In the genomic region with DNA sequence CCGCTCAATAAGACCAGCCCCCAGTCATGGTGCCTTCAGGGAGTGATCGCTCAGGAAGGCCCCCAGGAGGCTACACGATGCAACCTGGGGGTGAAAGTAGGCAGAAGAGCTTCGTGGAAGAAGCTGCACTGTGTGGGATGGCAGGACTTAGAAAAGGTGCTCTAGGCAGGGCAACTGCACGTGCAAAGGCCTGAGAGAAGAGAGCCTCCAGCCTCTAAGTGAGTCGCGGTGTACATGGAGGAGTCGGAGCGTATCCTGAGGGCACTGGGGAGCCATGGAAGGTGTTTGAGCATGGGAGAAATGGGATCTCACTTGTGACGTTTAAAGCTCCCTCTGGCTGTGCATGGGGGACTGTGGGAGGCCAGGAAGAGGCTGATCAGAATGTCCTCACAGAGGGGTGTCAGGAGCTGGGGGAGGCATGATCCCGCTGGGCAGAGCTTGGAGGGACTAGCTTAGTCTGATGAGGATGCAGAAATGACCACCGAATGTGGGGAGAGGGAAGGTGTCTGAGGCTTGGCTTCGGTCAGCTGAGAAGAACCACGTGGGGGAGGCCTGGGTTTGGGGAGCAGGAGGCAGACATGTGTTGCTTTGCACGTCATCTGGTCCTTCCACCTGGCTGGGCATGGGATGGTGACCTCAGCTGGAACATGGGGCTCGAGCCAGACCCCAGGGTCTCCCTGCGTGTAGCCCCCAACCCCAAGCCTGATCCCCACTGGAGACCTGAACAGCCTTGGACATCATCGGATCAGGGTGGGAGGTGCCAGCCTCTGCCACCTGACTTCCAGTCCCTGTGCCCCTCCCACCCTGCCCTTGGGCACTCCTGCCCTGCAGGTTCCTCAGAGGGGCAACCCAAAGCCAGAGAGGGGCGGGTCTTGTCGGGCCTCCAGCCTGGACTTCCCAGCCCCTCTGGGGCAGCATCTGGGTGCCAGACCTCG, we compare ENCODE assay signal across 15 cellular contexts. TPM values are rescaled to one million over a fixed set of nuclear protein-coding genes. Genes with fewer than 3 reads are reported as not detected.
A peak's percentile ranks its signal among the peaks of the same experiment; 100 is the strongest.
DNase-seq lines count a peak whose midpoint lies in the region; ATAC-seq, FAIRE-seq and TF ChIP-seq lines count a peak whose summit lies in the region.
"Had no signal": no experiment of that assay in that cellular context is flagged by ENCODE, and none has a peak within 500 bp of the region (broad histone marks: within the 10 kb centered on the region; RNA-seq: fewer than 3 reads in every experiment).

No MANE protein-coding gene starts in this region.

- CTCF ChIA-PET in HepG2 (lab: Yijun Ruan, JAX; ENCODE audit: low intra/inter-chr PET ratio, low total read pairs) = no interaction called here

- H3K79me2 ChIP-seq in HepG2 (ENCODE audit: insufficient read depth, low read length) = no peaks in the 10 kb centered on the region

- TF ChIP-seq EP300 in HepG2 (IDR thresholded peaks at IDR 0.05; ENCODE audit: low read depth in 2 of 2, low read length in 2 of 2) = no peak
- no peak for TF ChIP-seq EP300 in HepG2 (CRISPR knock-in tag; IDR thresholded peaks at IDR 0.05; ENCODE audit: borderline replicate concordance)

- TF ChIP-seq POLR2A in HepG2 (IDR thresholded peaks at IDR 0.05; ENCODE audit: insufficient read depth in 1 of 2, low read depth in 2 of 2, low read length in 2 of 2) (no peak), right lobe of liver (IDR thresholded peaks at IDR 0.05) (no peak)

- H3K9me3 ChIP-seq in HepG2 (ENCODE audit: low read length) (no peaks in the 10 kb centered on the region), right lobe of liver (no peaks in the 10 kb centered on the region)
- H3K9me3 ChIP-seq: body of pancreas, upper lobe of right lung had no signal

- H3K4me3 ChIP-seq in HepG2 (replicated peaks in 1 of 3; ENCODE audit: insufficient read depth in 1 of 3, low read depth in 2 of 3, low read length in 3 of 3) (no peak overlapping the region), right lobe of liver (no peak overlapping the region), bronchial epithelial cell (ENCODE audit: low read depth, low read length) (no peak overlapping the region)
- H3K4me3 ChIP-seq: body of pancreas, upper lobe of right lung had no signal

- no peak overlapping the region for H3K4me2 ChIP-seq in HepG2 (ENCODE audit: low read depth, low read length)

- intact Hi-C loops in HepG2 (cut with micrococcal nuclease; ENCODE audit: unreplicated experiment) = no loop called here
- intact Hi-C loops in right lobe of liver (cut with DNase I) = loop anchor here in 1 of 2 donors (10.0 kb wide), 1 partner anchor 64 kb away; a partner anchor contains a TSS

- POLR2A ChIA-PET in HepG2 (lab: Yijun Ruan, JAX) = no interaction called here

- 48% methylated on average over 15 of the region's 21 CpGs for WGBS in HepG2 (ENCODE audit: low lambda C conversion rate)
- 54% methylated on average over 16 of the region's 21 CpGs for WGBS in right lobe of liver (ENCODE audit: insufficient coverage, low coverage, low lambda C conversion rate, missing lambda C conversion rate)

- no peak for TF ChIP-seq RAD21 in HepG2 (CRISPR knock-in tag; IDR thresholded peaks at IDR 0.05)

- TF ChIP-seq CTCF in HepG2 (CRISPR knock-in tag; IDR thresholded peaks at IDR 0.05) (no peak), right lobe of liver (IDR thresholded peaks at IDR 0.05) (no peak), bronchial epithelial cell (IDR thresholded peaks at IDR 0.05; ENCODE audit: insufficient read depth, low read length, severe bottlenecking) (no peak)

- no peaks in the 10 kb centered on the region for H3K36me3 ChIP-seq in HepG2 (replicated peaks in 1 of 2; ENCODE audit: control insufficient read depth in 1 of 2, insufficient read depth in 2 of 2, low read length in 2 of 2)
- no peaks in the 10 kb centered on the region for H3K36me3 ChIP-seq in right lobe of liver
- H3K36me3 ChIP-seq in bronchial epithelial cell (ENCODE audit: control insufficient read depth, insufficient read depth, low read length) = no peaks in the 10 kb centered on the region
- H3K36me3 ChIP-seq: upper lobe of right lung had no signal

- DNase-seq in HepG2 (ENCODE audit: low spot score) (no peak), right lobe of liver (no peak), bronchial epithelial cell (ENCODE audit: low read depth) (no peak), midbrain (lab: John Stamatoyannopoulos, UW) (peak; percentile 51), NOMO-1 treated with dmso at 0.1 percent for 144 hours (lab: John Stamatoyannopoulos, UW; ENCODE audit: unreplicated experiment) (no peak), NCI-H82 treated with DMSO at 0.1 percent for 48 hours (lab: John Stamatoyannopoulos, UW; ENCODE audit: unreplicated experiment) (no peak)
- DNase-seq: activated CD8-positive, alpha-beta T cell treated with anti-CD3 and anti-CD28 coated beads, Interleukin-2, amount 10 ng/mL, durations not matched to agents 7 days and 5 days; body of pancreas; effector CD8-positive, alpha-beta T cell; foreskin keratinocyte; immature natural killer cell; upper lobe of right lung had no signal

- H3K27ac ChIP-seq in HepG2 (ENCODE audit: extremely low read length, insufficient read depth, low read length) = no peak overlapping the region
- no peak overlapping the region for H3K27ac ChIP-seq in right lobe of liver
- H3K27ac ChIP-seq: body of pancreas, foreskin keratinocyte, upper lobe of right lung had no signal

- FAIRE-seq in HepG2 (lab: Jason Lieb, UNC) = no peak
- FAIRE-seq in bronchial epithelial cell (lab: Jason Lieb, UNC) = peak; percentile 95
- FAIRE-seq: TTC549 had no signal

- H3K9ac ChIP-seq in HepG2 (ENCODE audit: insufficient read depth, low read depth, low read length) = no peak overlapping the region

- no TSS peak for BruUV-seq in HepG2 (replicated peaks; lab: Mats Ljungman, UMichigan)

- H3K4me1 ChIP-seq in HepG2 (ENCODE audit: insufficient read depth, low read length) (peaks cover 40% of the 10 kb centered on the region), right lobe of liver (peaks cover 0 to 8% (median 0%) of the 10 kb centered on the region in 4 donors)
- H3K4me1 ChIP-seq: foreskin keratinocyte had no signal

- ATAC-seq in HepG2 (no peak), right lobe of liver (no peak), HG03432 (IDR thresholded peaks at IDR 0.05; ENCODE audit: unreplicated experiment) (no peak), HG03469 (IDR thresholded peaks at IDR 0.05; ENCODE audit: unreplicated experiment) (no peak)
- ATAC-seq: body of pancreas, foreskin keratinocyte, upper lobe of right lung had no signal

- H4K20me1 ChIP-seq in HepG2 (ENCODE audit: insufficient read depth, low read length) = peaks cover 13% of the 10 kb centered on the region; the same call in 1 of the 2 replicates

- H3K27me3 ChIP-seq in HepG2 (ENCODE audit: control insufficient read depth in 1 of 2, insufficient read depth in 2 of 2, low read length in 2 of 2) (peaks cover 16 to 75% of the 10 kb centered on the region in 2 experiments), right lobe of liver (peaks cover 13 to 34% of the 10 kb centered on the region in 2 donors), bronchial epithelial cell (ENCODE audit: control insufficient read depth, insufficient read depth, low read length) (peaks cover 57% of the 10 kb centered on the region)

- no peak overlapping the region for H2AFZ ChIP-seq in HepG2 (ENCODE audit: low read length)

- in situ Hi-C loops in HepG2 (cut with HindIII; ENCODE audit: extremely low pct_ligation_motif_present, low pct_unique_long_range_greater_than_20kb) = no loop called here

RNA-seq across cellular contexts. Expression of a gene that starts 1.1 kb away (rescaled TPM):
- 0.22 TPM in 1 of 2 replicates, not detected in the other for total RNA-seq in HepG2 (2016; rRNA removed; fragmentation: Illumina TruSeq; extraction: Trizol)
- total RNA-seq in HepG2 (2016; cell fraction: cytosol; rRNA removed; fragmentation: Illumina TruSeq; extraction: Trizol; ENCODE audit: low read depth) = under 0.01 TPM in 1 of 2 replicates, not detected in the other
- total RNA-seq in HepG2 (2016; cell fraction: insoluble cytoplasmic fraction; rRNA removed; fragmentation: Illumina TruSeq; extraction: Trizol) = 0.02 and 0.27 TPM in 2 replicates
- total RNA-seq in HepG2 (2016; cell fraction: membrane; rRNA removed; fragmentation: Illumina TruSeq; extraction: Trizol) = 0.24 TPM in 1 of 2 replicates, not detected in the other
- 0.25 and 0.28 TPM in 2 replicates for total RNA-seq in HepG2 (2016; cell fraction: nucleus; rRNA removed; fragmentation: Illumina TruSeq; extraction: Trizol)
- 0.08 and 0.16 TPM in 2 replicates for polyA plus RNA-seq in HepG2 (2011; rRNA removed)
- 0.04 and 0.07 TPM in 2 replicates for polyA plus RNA-seq in HepG2 (2011; cell fraction: cytosol; rRNA removed)
- 0.37 and 0.61 TPM in 2 replicates for polyA plus RNA-seq in HepG2 (2011; cell fraction: nucleus; rRNA removed)
- polyA plus RNA-seq in HepG2 (2012) = 0.11 and 0.28 TPM in 2 replicates
- not detected in 2 replicates for polyA plus RNA-seq in HepG2 (2016; cell fraction: cytosol; fragmentation: Illumina TruSeq; extraction: Trizol; ENCODE audit: low read depth)
- polyA plus RNA-seq in HepG2 (2016; cell fraction: insoluble cytoplasmic fraction; fragmentation: Illumina TruSeq; extraction: Trizol; ENCODE audit: low read depth) = not detected in 2 replicates
- not detected in 2 replicates for polyA plus RNA-seq in HepG2 (2016; cell fraction: membrane; fragmentation: Illumina TruSeq; extraction: Trizol; ENCODE audit: low read depth)
- 0.18 and 0.40 TPM in 2 replicates for polyA plus RNA-seq in HepG2 (2016; cell fraction: nucleus; fragmentation: Illumina TruSeq; extraction: Trizol; ENCODE audit: insufficient read depth, low read depth)
- polyA minus RNA-seq in HepG2 (2011; rRNA and poly(A)+ RNA removed; ENCODE audit: low replicate concordance) = 0.40 and 0.77 TPM in 2 replicates
- 0.35 and 0.49 TPM in 2 replicates for polyA minus RNA-seq in HepG2 (2011; cell fraction: cytosol; rRNA and poly(A)+ RNA removed)
- 0.52 and 0.75 TPM in 2 replicates for polyA minus RNA-seq in HepG2 (2011; cell fraction: nucleus; rRNA and poly(A)+ RNA removed)
- under 1 TPM in 3 of 6 experiments, not detected in 3; 0.06 to 0.13 (median 0.06) TPM for total RNA-seq in right lobe of liver
- under 0.01 TPM in 2 replicates for total RNA-seq in bronchial epithelial cell
- total RNA-seq: activated CD8-positive, alpha-beta T cell treated with anti-CD3 and anti-CD28 coated beads, Interleukin-2, amount 10 ng/mL, durations not matched to agents 7 days and 5 days had no signal

RNA-seq across cellular contexts. Expression of a gene that starts 12.8 kb away (rescaled TPM):
- 695 and 780 TPM in 2 replicates for total RNA-seq in HepG2 (2016; rRNA removed; fragmentation: Illumina TruSeq; extraction: Trizol)
- total RNA-seq in HepG2 (2016; cell fraction: cytosol; rRNA removed; fragmentation: Illumina TruSeq; extraction: Trizol; ENCODE audit: low read depth) = 693 and 734 TPM in 2 replicates
- total RNA-seq in HepG2 (2016; cell fraction: insoluble cytoplasmic fraction; rRNA removed; fragmentation: Illumina TruSeq; extraction: Trizol) = 654 and 886 TPM in 2 replicates
- total RNA-seq in HepG2 (2016; cell fraction: membrane; rRNA removed; fragmentation: Illumina TruSeq; extraction: Trizol) = 967 and 1,125 TPM in 2 replicates
- 240 and 299 TPM in 2 replicates for total RNA-seq in HepG2 (2016; cell fraction: nucleus; rRNA removed; fragmentation: Illumina TruSeq; extraction: Trizol)
- polyA plus RNA-seq in HepG2 (2011; rRNA removed) = 1,411 and 1,504 TPM in 2 replicates
- polyA plus RNA-seq in HepG2 (2011; cell fraction: cytosol; rRNA removed) = 2,214 and 3,196 TPM in 2 replicates
- 923 and 1,023 TPM in 2 replicates for polyA plus RNA-seq in HepG2 (2011; cell fraction: nucleus; rRNA removed)
- polyA plus RNA-seq in HepG2 (2012) = 1,504 and 2,202 TPM in 2 replicates
- 1,868 and 2,054 TPM in 2 replicates for polyA plus RNA-seq in HepG2 (2016; cell fraction: cytosol; fragmentation: Illumina TruSeq; extraction: Trizol; ENCODE audit: low read depth)
- 1,628 and 1,692 TPM in 2 replicates for polyA plus RNA-seq in HepG2 (2016; cell fraction: insoluble cytoplasmic fraction; fragmentation: Illumina TruSeq; extraction: Trizol; ENCODE audit: low read depth)
- polyA plus RNA-seq in HepG2 (2016; cell fraction: membrane; fragmentation: Illumina TruSeq; extraction: Trizol; ENCODE audit: low read depth) = 2,328 and 2,419 TPM in 2 replicates
- 895 and 898 TPM in 2 replicates for polyA plus RNA-seq in HepG2 (2016; cell fraction: nucleus; fragmentation: Illumina TruSeq; extraction: Trizol; ENCODE audit: insufficient read depth, low read depth)
- 538 and 916 TPM in 2 replicates for polyA minus RNA-seq in HepG2 (2011; rRNA and poly(A)+ RNA removed; ENCODE audit: low replicate concordance)
- polyA minus RNA-seq in HepG2 (2011; cell fraction: cytosol; rRNA and poly(A)+ RNA removed) = 647 and 682 TPM in 2 replicates
- 109 and 140 TPM in 2 replicates for polyA minus RNA-seq in HepG2 (2011; cell fraction: nucleus; rRNA and poly(A)+ RNA removed)
- total RNA-seq in right lobe of liver = 1,000 to 10,000 TPM in 2 of 6 experiments, 100 to 1,000 TPM in 4; 334 to 1,615 (median 355) TPM
- total RNA-seq in bronchial epithelial cell = 380 and 966 TPM in 2 replicates

RNA-seq across cellular contexts. Expression of a gene that starts 28.0 kb away (rescaled TPM):
- total RNA-seq in HepG2 (2016; rRNA removed; fragmentation: Illumina TruSeq; extraction: Trizol) (32.3 and 32.4 TPM in 2 replicates), right lobe of liver (10 to 100 TPM; 12.2 to 32.7 (median 15.3) TPM), bronchial epithelial cell (24.7 and 33.3 TPM in 2 replicates)
- total RNA-seq in HepG2 (2016; cell fraction: cytosol; rRNA removed; fragmentation: Illumina TruSeq; extraction: Trizol; ENCODE audit: low read depth) = 11.9 and 13.3 TPM in 2 replicates
- 34.4 and 35.4 TPM in 2 replicates for total RNA-seq in HepG2 (2016; cell fraction: insoluble cytoplasmic fraction; rRNA removed; fragmentation: Illumina TruSeq; extraction: Trizol)
- total RNA-seq in HepG2 (2016; cell fraction: membrane; rRNA removed; fragmentation: Illumina TruSeq; extraction: Trizol) = 33.2 and 36.2 TPM in 2 replicates
- total RNA-seq in HepG2 (2016; cell fraction: nucleus; rRNA removed; fragmentation: Illumina TruSeq; extraction: Trizol) = 15.1 and 17.1 TPM in 2 replicates
- 14.2 and 19.5 TPM in 2 replicates for polyA plus RNA-seq in HepG2 (2011; rRNA removed)
- polyA plus RNA-seq in HepG2 (2011; cell fraction: cytosol; rRNA removed) = 18.3 and 24.5 TPM in 2 replicates
- 33.5 and 34.3 TPM in 2 replicates for polyA plus RNA-seq in HepG2 (2011; cell fraction: nucleus; rRNA removed)
- 9.6 and 14.8 TPM in 2 replicates for polyA plus RNA-seq in HepG2 (2012)
- 11.7 and 15.7 TPM in 2 replicates for polyA plus RNA-seq in HepG2 (2016; cell fraction: cytosol; fragmentation: Illumina TruSeq; extraction: Trizol; ENCODE audit: low read depth)
- 31.7 and 32.0 TPM in 2 replicates for polyA plus RNA-seq in HepG2 (2016; cell fraction: insoluble cytoplasmic fraction; fragmentation: Illumina TruSeq; extraction: Trizol; ENCODE audit: low read depth)
- polyA plus RNA-seq in HepG2 (2016; cell fraction: membrane; fragmentation: Illumina TruSeq; extraction: Trizol; ENCODE audit: low read depth) = 25.3 and 26.3 TPM in 2 replicates
- polyA plus RNA-seq in HepG2 (2016; cell fraction: nucleus; fragmentation: Illumina TruSeq; extraction: Trizol; ENCODE audit: insufficient read depth, low read depth) = 30.3 and 33.5 TPM in 2 replicates
- 15.8 and 20.8 TPM in 2 replicates for polyA minus RNA-seq in HepG2 (2011; rRNA and poly(A)+ RNA removed; ENCODE audit: low replicate concordance)
- polyA minus RNA-seq in HepG2 (2011; cell fraction: cytosol; rRNA and poly(A)+ RNA removed) = 8.7 and 9.4 TPM in 2 replicates
- polyA minus RNA-seq in HepG2 (2011; cell fraction: nucleus; rRNA and poly(A)+ RNA removed) = 13.3 and 13.6 TPM in 2 replicates

RNA-seq across cellular contexts. Expression of a gene that starts 39.1 kb away (rescaled TPM):
- total RNA-seq in HepG2 (2016; rRNA removed; fragmentation: Illumina TruSeq; extraction: Trizol) (0.52 and 2.0 TPM in 2 replicates), right lobe of liver (1 to 10 TPM; 2.0 to 8.0 (median 3.6) TPM), bronchial epithelial cell (0.53 and 1.7 TPM in 2 replicates)
- 0.91 and 1.2 TPM in 2 replicates for total RNA-seq in HepG2 (2016; cell fraction: cytosol; rRNA removed; fragmentation: Illumina TruSeq; extraction: Trizol; ENCODE audit: low read depth)
- 1.1 and 1.5 TPM in 2 replicates for total RNA-seq in HepG2 (2016; cell fraction: insoluble cytoplasmic fraction; rRNA removed; fragmentation: Illumina TruSeq; extraction: Trizol)
- total RNA-seq in HepG2 (2016; cell fraction: membrane; rRNA removed; fragmentation: Illumina TruSeq; extraction: Trizol) = 1.5 and 2.0 TPM in 2 replicates
- total RNA-seq in HepG2 (2016; cell fraction: nucleus; rRNA removed; fragmentation: Illumina TruSeq; extraction: Trizol) = 1.7 and 3.6 TPM in 2 replicates
- 2.7 and 3.1 TPM in 2 replicates for polyA plus RNA-seq in HepG2 (2011; rRNA removed)
- polyA plus RNA-seq in HepG2 (2011; cell fraction: cytosol; rRNA removed) = 0.73 and 1.2 TPM in 2 replicates
- polyA plus RNA-seq in HepG2 (2011; cell fraction: nucleus; rRNA removed) = 62.7 and 100 TPM in 2 replicates
- polyA plus RNA-seq in HepG2 (2012) = 2.9 and 3.0 TPM in 2 replicates
- 0.60 and 0.88 TPM in 2 replicates for polyA plus RNA-seq in HepG2 (2016; cell fraction: cytosol; fragmentation: Illumina TruSeq; extraction: Trizol; ENCODE audit: low read depth)
- 0.61 and 1.1 TPM in 2 replicates for polyA plus RNA-seq in HepG2 (2016; cell fraction: insoluble cytoplasmic fraction; fragmentation: Illumina TruSeq; extraction: Trizol; ENCODE audit: low read depth)
- 1.2 TPM in 2 replicates for polyA plus RNA-seq in HepG2 (2016; cell fraction: membrane; fragmentation: Illumina TruSeq; extraction: Trizol; ENCODE audit: low read depth)
- polyA plus RNA-seq in HepG2 (2016; cell fraction: nucleus; fragmentation: Illumina TruSeq; extraction: Trizol; ENCODE audit: insufficient read depth, low read depth) = 11.8 and 12.9 TPM in 2 replicates
- 0.84 and 1.6 TPM in 2 replicates for polyA minus RNA-seq in HepG2 (2011; rRNA and poly(A)+ RNA removed; ENCODE audit: low replicate concordance)
- 0.88 and 1.6 TPM in 2 replicates for polyA minus RNA-seq in HepG2 (2011; cell fraction: cytosol; rRNA and poly(A)+ RNA removed)
- 1.7 and 4.6 TPM in 2 replicates for polyA minus RNA-seq in HepG2 (2011; cell fraction: nucleus; rRNA and poly(A)+ RNA removed)

RNA-seq across cellular contexts. Expression of a gene that starts 40.0 kb away (rescaled TPM):
- total RNA-seq in HepG2 (2016; rRNA removed; fragmentation: Illumina TruSeq; extraction: Trizol) (15.6 and 28.8 TPM in 2 replicates), right lobe of liver (100 to 1,000 TPM; 113 to 218 (median 177) TPM), bronchial epithelial cell (2.1 and 3.6 TPM in 2 replicates)
- 21.2 and 31.3 TPM in 2 replicates for total RNA-seq in HepG2 (2016; cell fraction: cytosol; rRNA removed; fragmentation: Illumina TruSeq; extraction: Trizol; ENCODE audit: low read depth)
- 13.3 and 31.5 TPM in 2 replicates for total RNA-seq in HepG2 (2016; cell fraction: insoluble cytoplasmic fraction; rRNA removed; fragmentation: Illumina TruSeq; extraction: Trizol)
- total RNA-seq in HepG2 (2016; cell fraction: membrane; rRNA removed; fragmentation: Illumina TruSeq; extraction: Trizol) = 21.8 and 29.6 TPM in 2 replicates
- total RNA-seq in HepG2 (2016; cell fraction: nucleus; rRNA removed; fragmentation: Illumina TruSeq; extraction: Trizol) = 22.0 and 24.7 TPM in 2 replicates
- 10.0 and 17.3 TPM in 2 replicates for polyA plus RNA-seq in HepG2 (2011; rRNA removed)
- polyA plus RNA-seq in HepG2 (2011; cell fraction: cytosol; rRNA removed) = 10.9 and 13.3 TPM in 2 replicates
- polyA plus RNA-seq in HepG2 (2011; cell fraction: nucleus; rRNA removed) = 15.2 and 19.3 TPM in 2 replicates
- 31.7 and 32.2 TPM in 2 replicates for polyA plus RNA-seq in HepG2 (2012)
- polyA plus RNA-seq in HepG2 (2016; cell fraction: cytosol; fragmentation: Illumina TruSeq; extraction: Trizol; ENCODE audit: low read depth) = 40.3 and 49.6 TPM in 2 replicates
- polyA plus RNA-seq in HepG2 (2016; cell fraction: insoluble cytoplasmic fraction; fragmentation: Illumina TruSeq; extraction: Trizol; ENCODE audit: low read depth) = 23.2 and 29.9 TPM in 2 replicates
- polyA plus RNA-seq in HepG2 (2016; cell fraction: membrane; fragmentation: Illumina TruSeq; extraction: Trizol; ENCODE audit: low read depth) = 43.0 and 49.7 TPM in 2 replicates
- 65.9 and 70.0 TPM in 2 replicates for polyA plus RNA-seq in HepG2 (2016; cell fraction: nucleus; fragmentation: Illumina TruSeq; extraction: Trizol; ENCODE audit: insufficient read depth, low read depth)
- polyA minus RNA-seq in HepG2 (2011; rRNA and poly(A)+ RNA removed; ENCODE audit: low replicate concordance) = 7.1 and 14.8 TPM in 2 replicates
- 12.4 and 14.4 TPM in 2 replicates for polyA minus RNA-seq in HepG2 (2011; cell fraction: cytosol; rRNA and poly(A)+ RNA removed)
- 3.5 and 3.6 TPM in 2 replicates for polyA minus RNA-seq in HepG2 (2011; cell fraction: nucleus; rRNA and poly(A)+ RNA removed)
